In the genomic region with DNA sequence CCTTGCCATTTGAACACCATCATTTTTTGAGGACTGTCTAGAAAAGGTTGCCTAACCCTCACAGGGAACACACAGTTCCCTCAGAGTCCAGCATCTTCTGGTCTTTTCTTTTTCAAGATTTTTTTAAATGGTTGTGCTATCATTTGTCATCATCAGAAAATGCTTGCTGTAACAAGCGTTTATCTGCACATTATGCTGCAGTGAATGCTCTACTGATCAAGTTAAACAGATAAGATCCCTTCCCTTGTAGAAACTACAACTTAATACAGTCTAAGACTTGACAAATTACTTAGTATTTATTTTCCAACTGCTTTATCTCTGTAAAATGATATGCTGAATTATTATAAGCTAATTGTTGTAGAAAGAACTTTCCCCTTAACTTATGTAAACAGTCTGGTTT, we compare ENCODE assay signal across 25 cellular contexts. TPM values are rescaled to one million over a fixed set of nuclear protein-coding genes. Genes with fewer than 3 reads are reported as not detected.
A peak's percentile ranks its signal among the peaks of the same experiment; 100 is the strongest.
DNase-seq lines count a peak whose midpoint lies in the region; ATAC-seq and TF ChIP-seq lines count a peak whose summit lies in the region.
"Had no signal": no experiment of that assay in that cellular context is flagged by ENCODE, and none has a peak within 500 bp of the region (broad histone marks: within the 10 kb centered on the region; RNA-seq: fewer than 3 reads in every experiment).

No MANE protein-coding gene starts in this region.

- ATAC-seq in natural killer cell (no peak), left lobe of liver (no peak)
- no peak for ATAC-seq in natural killer cell treated with Interleukin-12 subunit alpha and Interleukin-12 subunit beta and Interleukin-15 and Interleukin-18, amount 100 ng/mL, for 72 hours
- ATAC-seq: Panc1 had no signal

- H3K9me3 ChIP-seq in neutrophil = no peaks in the 10 kb centered on the region
- H3K9me3 ChIP-seq: BLaER1 treated with 17β-estradiol and CSF1 and Interleukin-3, amounts not matched to agents 10 nM and 100 nM; Caco-2; HAP-1; MG63 had no signal

- peak overlapping the region; percentile 60 for H3K27ac ChIP-seq in VCaP
- peak overlapping the region; percentile 33 for H3K27ac ChIP-seq in neutrophil
- H3K27ac ChIP-seq: BLaER1 treated with 17β-estradiol and CSF1 and Interleukin-3, amounts not matched to agents 10 nM and 100 nM; RWPE1; SK-N-MC had no signal

- peaks cover 0 to 13% of the 10 kb centered on the region in 2 donors for H3K4me1 Mint-ChIP-seq in natural killer cell
- H3K4me1 Mint-ChIP-seq in natural killer cell treated with Interleukin-12 subunit alpha and Interleukin-12 subunit beta and Interleukin-15 and Interleukin-18, amount 100 ng/mL, for 72 hours (ENCODE audit: low read depth in 2 of 2) = peaks cover 3 to 4% of the 10 kb centered on the region in 2 donors

- intact Hi-C loops in natural killer cell (cut with micrococcal nuclease) = no loop called here

- no peaks in the 10 kb centered on the region for H3K36me3 Mint-ChIP-seq in natural killer cell
- H3K36me3 Mint-ChIP-seq in natural killer cell treated with Interleukin-12 subunit alpha and Interleukin-12 subunit beta and Interleukin-15 and Interleukin-18, amount 100 ng/mL, for 72 hours = no peaks in the 10 kb centered on the region

- H3K4me3 Mint-ChIP-seq in natural killer cell = no peak overlapping the region
- no peak overlapping the region for H3K4me3 Mint-ChIP-seq in natural killer cell treated with Interleukin-12 subunit alpha and Interleukin-12 subunit beta and Interleukin-15 and Interleukin-18, amount 100 ng/mL, for 72 hours
- H3K4me3 Mint-ChIP-seq: CD4-positive, alpha-beta memory T cell had no signal

- no peak for TF ChIP-seq CTCF in natural killer cell (IDR thresholded peaks at IDR 0.05)
- TF ChIP-seq CTCF in VCaP (conservative IDR thresholded peaks at IDR 0.05) = no peak
- TF ChIP-seq CTCF in neutrophil (IDR thresholded peaks at IDR 0.05) = no peak

- no peak overlapping the region for H3K4me3 ChIP-seq in neutrophil (ENCODE audit: low read depth in 1 of 2, low read length in 1 of 2)
- H3K4me3 ChIP-seq: BLaER1 treated with 17β-estradiol and CSF1 and Interleukin-3, amounts not matched to agents 10 nM and 100 nM; HAP-1; MG63; SK-N-MC had no signal

- H3K36me3 ChIP-seq in neutrophil = peaks cover 57% of the 10 kb centered on the region

- H3K27me3 Mint-ChIP-seq in natural killer cell (ENCODE audit: low read depth in 2 of 2) = no peaks in the 10 kb centered on the region
- no peaks in the 10 kb centered on the region for H3K27me3 Mint-ChIP-seq in natural killer cell treated with Interleukin-12 subunit alpha and Interleukin-12 subunit beta and Interleukin-15 and Interleukin-18, amount 100 ng/mL, for 72 hours
- H3K27me3 Mint-ChIP-seq: CD4-positive, alpha-beta memory T cell had no signal

- H3K4me1 ChIP-seq in neutrophil (ENCODE audit: control insufficient read depth in 1 of 2, insufficient read depth in 1 of 2, low read depth in 1 of 2, low read length in 1 of 2) = no peaks in the 10 kb centered on the region
- H3K4me1 ChIP-seq: Caco-2 had no signal

- DNase-seq in natural killer cell (no peak), left lobe of liver (ENCODE audit: low spot score) (no peak), SKM-1 (lab: John Stamatoyannopoulos, UW; ENCODE audit: unreplicated experiment) (no peak), activated gamma-delta T cell treated with Interleukin-2 at 50 U/mL for 16 hours (no peak)
- DNase-seq in natural killer cell treated with Interleukin-12 subunit alpha and Interleukin-12 subunit beta and Interleukin-15 and Interleukin-18, amount 100 ng/mL, for 72 hours (ENCODE audit: low spot score) = no peak
- DNase-seq: AML-193; Caco-2; CD4-positive, alpha-beta memory T cell; GOT3; KBM-7; MG63; NCI-H1048; NCI-H1417; NCI-H1694 treated with DMSO at 0.1 percent for 48 hours; NCI-H2081; NCI-H2227 treated with DMSO at 0.1 percent for 48 hours; NCI-H526 treated with DMSO at 0.1 percent for 48 hours; SHP77 treated with DMSO at 0.1 percent for 48 hours had no signal

- H3K9me3 Mint-ChIP-seq in natural killer cell = no peaks in the 10 kb centered on the region
- no peaks in the 10 kb centered on the region for H3K9me3 Mint-ChIP-seq in natural killer cell treated with Interleukin-12 subunit alpha and Interleukin-12 subunit beta and Interleukin-15 and Interleukin-18, amount 100 ng/mL, for 72 hours
- H3K9me3 Mint-ChIP-seq: CD4-positive, alpha-beta memory T cell had no signal

- H3K27me3 ChIP-seq in neutrophil = no peaks in the 10 kb centered on the region
- H3K27me3 ChIP-seq: BLaER1 treated with 17β-estradiol and CSF1 and Interleukin-3, amounts not matched to agents 10 nM and 100 nM; MG63 had no signal

- H3K27ac Mint-ChIP-seq in natural killer cell = peak overlapping the region; percentile 60 to 70
- H3K27ac Mint-ChIP-seq in natural killer cell treated with Interleukin-12 subunit alpha and Interleukin-12 subunit beta and Interleukin-15 and Interleukin-18, amount 100 ng/mL, for 72 hours = peak overlapping the region in 1 of 2 donors; percentile 31

RNA-seq across cellular contexts. Expression of gene ALPK3, which starts 11.9 kb away (rescaled TPM):
- total RNA-seq in natural killer cell (1 to 10 TPM in 1 of 3 donors, under 1 TPM in 2; 0.35 to 1.1 (median 0.63) TPM), left lobe of liver (2.7 TPM)
- under 1 TPM; 0.43 to 0.67 TPM for total RNA-seq in natural killer cell treated with Interleukin-12 subunit alpha and Interleukin-12 subunit beta and Interleukin-15 and Interleukin-18, amount 100 ng/mL, for 72 hours

RNA-seq across cellular contexts. Expression of gene ZNF592, which starts 56.8 kb away (rescaled TPM):
- 10 to 100 TPM; 38.0 to 43.8 (median 39.1) TPM for total RNA-seq in natural killer cell
- 10 to 100 TPM; 23.7 to 41.3 TPM for total RNA-seq in natural killer cell treated with Interleukin-12 subunit alpha and Interleukin-12 subunit beta and Interleukin-15 and Interleukin-18, amount 100 ng/mL, for 72 hours
- total RNA-seq in left lobe of liver = 14.5 TPM
